ENCODE assay signal across 8 cellular contexts in genomic region chr19:48965033-48965805, GRCh38. TPM values are rescaled to one million over a fixed set of nuclear protein-coding genes. Genes with fewer than 3 reads are reported as not detected.
DNase-seq lines count a peak whose midpoint lies in the region; ATAC-seq, FAIRE-seq and TF ChIP-seq lines count a peak whose summit lies in the region.

Gene FTL, plus strand, starts transcription at chr19:48965309. Its CDS starts 199 bp downstream, at chr19:48965508.

- H3K36me3 ChIP-seq in bronchial epithelial cell (ENCODE audit: control insufficient read depth, insufficient read depth, low read length) (peaks cover 10% of the 10 kb centered on the region), smooth muscle cell (ENCODE audit: low read depth) (no peaks in the 10 kb centered on the region)

- H3K9ac ChIP-seq in smooth muscle cell (ENCODE audit: low read depth), result peak within 1 kb of the TSS; percentile 95

- H3K79me2 ChIP-seq in smooth muscle cell (ENCODE audit: low read depth), result peaks cover 15% of the 10 kb centered on the region

- FAIRE-seq in bronchial epithelial cell (lab: Jason Lieb, UNC), result no peak

- DNase-seq in AG04449 (ENCODE audit: low read depth, low spot score), result peak; percentile 64
- peak; percentile 87 for DNase-seq in NCI-H2227 treated with DMSO at 0.1 percent for 48 hours (lab: John Stamatoyannopoulos, UW)
- peak; percentile 95 for DNase-seq in WTC11 (ENCODE audit: low spot score)
- peak; percentile 73 for DNase-seq in bronchial epithelial cell (ENCODE audit: low read depth)
- DNase-seq in iPS-NIHi7 (ENCODE audit: extremely low spot score), result peak; percentile 96
- DNase-seq in smooth muscle cell (lab: John Stamatoyannopoulos, UW; ENCODE audit: unreplicated experiment), result peak; percentile 92

- no peak for TF ChIP-seq CTCF in AG04449 (IDR thresholded peaks at IDR 0.05; ENCODE audit: insufficient read depth, low read length, missing control alignments)
- TF ChIP-seq CTCF in WTC11 (IDR thresholded peaks at IDR 0.05), result no peak
- TF ChIP-seq CTCF in bronchial epithelial cell (IDR thresholded peaks at IDR 0.05; ENCODE audit: insufficient read depth, low read length, severe bottlenecking), result no peak
- no peak for TF ChIP-seq CTCF in smooth muscle cell (IDR thresholded peaks at IDR 0.05; ENCODE audit: borderline replicate concordance, insufficient read depth, poor library complexity, severe bottlenecking)

- H3K4me3 Mint-ChIP-seq in WTC11, result peak within 1 kb of the TSS; percentile 99

- H3K9me3 Mint-ChIP-seq in WTC11, result peaks cover 4% of the 10 kb centered on the region

- no peak within 1 kb of the TSS for H2AFZ ChIP-seq in smooth muscle cell (ENCODE audit: low read depth)

- peaks cover 48% of the 10 kb centered on the region for H3K36me3 Mint-ChIP-seq in WTC11

- H3K27me3 ChIP-seq in bronchial epithelial cell (ENCODE audit: control insufficient read depth, insufficient read depth, low read length) (no peaks in the 10 kb centered on the region), smooth muscle cell (ENCODE audit: low read depth) (no peaks in the 10 kb centered on the region)

- ATAC-seq in GM18873 (IDR thresholded peaks at IDR 0.05; ENCODE audit: low FRiP score, unreplicated experiment), result peak; percentile 46
- ATAC-seq in HG03159 (IDR thresholded peaks at IDR 0.05; ENCODE audit: unreplicated experiment), result peak; percentile 66
- ATAC-seq in WTC11, result peak; percentile 74

- H3K27ac Mint-ChIP-seq in WTC11, result peak within 1 kb of the TSS; percentile 99

- CTCF ChIA-PET in AG04449 (lab: Yijun Ruan, JAX), result interaction anchor here (1.7 to 3.1 kb wide), 3 partner anchors 12 to 170 kb away, joined by 6 to 17 read pairs (median 12); no protein-coding TSS in a partner anchor
- CTCF ChIA-PET in WTC11 (lab: Charles Lee), result interaction anchor here (1.0 to 2.2 kb wide), 2 partner anchors 28 to 30 kb away, joined by 5 to 7 read pairs; partner anchors contain the start of genes GYS1 and RUVBL2

- H3F3A ChIP-seq in smooth muscle cell (ENCODE audit: low read depth), result peaks cover 30% of the 10 kb centered on the region

- H3K4me3 ChIP-seq in AG04449 (ENCODE audit: low read depth, low read length) (peak within 1 kb of the TSS; percentile 99), bronchial epithelial cell (ENCODE audit: low read depth, low read length) (peak within 1 kb of the TSS; percentile 85), smooth muscle cell (peak within 1 kb of the TSS; percentile 86)

- peaks cover 25% of the 10 kb centered on the region for H3K4me1 ChIP-seq in smooth muscle cell (ENCODE audit: low read depth)

- H3K27me3 Mint-ChIP-seq in WTC11 (ENCODE audit: low read depth), result no peaks in the 10 kb centered on the region

- peaks cover 33% of the 10 kb centered on the region for H3K4me1 Mint-ChIP-seq in WTC11

- POLR2A ChIA-PET in AG04449 (lab: Yijun Ruan, JAX) (interaction anchor here (0.6 to 7.5 kb wide), 12 partner anchors 10 to 331 kb away, joined by 3 to 119 read pairs (median 6); partner anchors contain the start of genes BAX, HSD17B14, NUCB1 and PPP1R15A), WTC11 (lab: Charles Lee) (interaction anchor here (1.3 to 1.4 kb wide), 2 partner anchors 92 to 128 kb away, joined by 3 to 5 read pairs; no protein-coding TSS in a partner anchor)

- H3K27ac ChIP-seq in smooth muscle cell (ENCODE audit: low read depth), result peak within 1 kb of the TSS; percentile 100

- under 1% methylated on average over 46 of the region's 52 CpGs for WGBS in smooth muscle cell (ENCODE audit: low lambda C conversion rate)

- no peaks in the 10 kb centered on the region for H3K9me3 ChIP-seq in smooth muscle cell (replicated peaks; ENCODE audit: low read depth)

- peak within 1 kb of the TSS; percentile 88 for H3K4me2 ChIP-seq in smooth muscle cell

- H4K20me1 ChIP-seq in smooth muscle cell (ENCODE audit: low read depth), result peaks cover 39% of the 10 kb centered on the region

TF ChIP-seq in WTC11, 78 proteins besides CTCF, POLR2A, EP300 and RAD21 (continues in another document):
- TF ChIP-seq CBFB (CRISPR knock-in tag; IDR thresholded peaks at IDR 0.05; ENCODE audit: low read depth) (no peak), ZNF281 (CRISPR knock-in tag; IDR thresholded peaks at IDR 0.05) (no peak), NR3C1 (CRISPR knock-in tag; conservative IDR thresholded peaks at IDR 0.05; ENCODE audit: low read depth) (no peak), CREB1 (CRISPR knock-in tag; IDR thresholded peaks at IDR 0.05) (peak; percentile 64; the same call in 1 of the 2 replicates), ATF2 (CRISPR knock-in tag; IDR thresholded peaks at IDR 0.05; ENCODE audit: borderline replicate concordance, low read depth) (no peak), TP53 (CRISPR knock-in tag; IDR thresholded peaks at IDR 0.05) (no peak), ZNF232 (CRISPR knock-in tag; IDR thresholded peaks at IDR 0.05) (peak; percentile 92; the same call in 1 of the 2 replicates), MYBL2 (CRISPR knock-in tag; IDR thresholded peaks at IDR 0.05) (no peak), FOXP1 (CRISPR knock-in tag; IDR thresholded peaks at IDR 0.05; ENCODE audit: borderline replicate concordance) (peak; percentile 5; the same call in 1 of the 2 replicates), ESRRA (CRISPR knock-in tag; IDR thresholded peaks at IDR 0.05; ENCODE audit: borderline replicate concordance) (no peak), ZNF423 (CRISPR knock-in tag; IDR thresholded peaks at IDR 0.05) (no peak), NFE2L1 (CRISPR knock-in tag; IDR thresholded peaks at IDR 0.05) (no peak), ATF1 (CRISPR knock-in tag; IDR thresholded peaks at IDR 0.05) (peak; percentile 49; the same call in 1 of the 2 replicates), ELF4 (CRISPR knock-in tag; IDR thresholded peaks at IDR 0.05; ENCODE audit: low read depth) (no peak), PRRX2 (CRISPR knock-in tag; IDR thresholded peaks at IDR 0.05) (no peak), ATF6 (CRISPR knock-in tag; IDR thresholded peaks at IDR 0.05) (no peak), FOXJ3 (CRISPR knock-in tag; IDR thresholded peaks at IDR 0.05; ENCODE audit: borderline replicate concordance) (no peak)

RNA-seq across cellular contexts. Expression of gene FTL, which starts in this region (rescaled TPM):
- total RNA-seq in WTC11 (2021) (1,061 to 1,225 TPM (median 1,202 TPM) in 3 replicates), bronchial epithelial cell (787 and 1,701 TPM in 2 replicates), smooth muscle cell (5,371 and 5,904 TPM in 2 replicates)
- polyA plus RNA-seq in smooth muscle cell, result 11,768 and 12,053 TPM in 2 replicates

Comparison
In these comparisons a context has a peak if more than half of its experiments do, and no peak if none do; other contexts are left out.
1. Peak in every context shown above with its lines: DNase-seq, ATAC-seq, H3K4me3 ChIP-seq and H3K27ac ChIP-seq.